Comparison of ENCODE assay signal across 31 cellular contexts in the genomic region with DNA sequence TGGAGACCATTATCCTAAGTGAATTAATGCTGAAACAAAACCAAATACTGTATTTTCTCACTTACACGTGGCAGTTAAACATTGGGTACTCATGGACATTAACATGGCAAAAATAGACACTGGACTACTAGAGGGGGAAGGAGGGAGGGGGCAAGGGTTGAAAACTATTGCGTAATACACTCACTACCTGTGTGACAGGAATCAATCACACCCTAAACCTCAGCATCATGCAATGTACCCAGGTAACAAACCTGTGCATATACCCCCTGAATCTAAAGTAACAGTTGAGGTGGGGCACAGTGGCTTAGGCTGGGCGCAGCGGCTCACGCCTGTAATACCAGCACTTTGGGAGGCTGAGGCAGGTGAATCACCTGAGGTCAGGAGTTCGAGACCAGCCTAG.
"Had no signal": no experiment of that assay in that cellular context is flagged by ENCODE, and none has a peak within 500 bp of the region (broad histone marks: within the 10 kb centered on the region; RNA-seq: fewer than 3 reads in every experiment).

No MANE protein-coding gene starts in this region.

- H3K27ac ChIP-seq: adrenal gland, body of pancreas, brain microvascular endothelial cell, breast epithelium, VCaP had no signal

- H3K9me3 ChIP-seq: adrenal gland, body of pancreas, breast epithelium had no signal

- H3K36me3 ChIP-seq: adrenal gland, brain microvascular endothelial cell, breast epithelium had no signal

- H3K4me3 ChIP-seq: adrenal gland, body of pancreas, breast epithelium had no signal

- H3K27me3 ChIP-seq: adrenal gland, body of pancreas, brain microvascular endothelial cell, breast epithelium had no signal

- ATAC-seq: activated CD8-positive, alpha-beta T cell treated with anti-CD3 and anti-CD28 coated beads for 36 hours; activated T-cell treated with anti-CD3 and anti-CD28 coated beads, Interleukin-2, amount 50 U/mL, for 4 hours; activated T-helper 17 cell treated with anti-CD3 and anti-CD28 coated beads, Interleukin-2, amount 50 U/mL, for 72 hours; body of pancreas had no signal

- H3K4me1 ChIP-seq: adrenal gland, body of pancreas, breast epithelium had no signal

- FAIRE-seq: astrocyte, TTC549 had no signal

- DNase-seq: activated B cell treated with CpG ODN at 0.5 μM for 24 hours; activated CD4-positive, alpha-beta memory T cell treated with anti-CD3 and anti-CD28 coated beads for 36 hours; activated CD4-positive, alpha-beta T cell treated with anti-CD3 and anti-CD28 coated beads for 4 hours; activated CD4-positive, alpha-beta T cell treated with anti-CD3 and anti-CD28 coated beads, Interleukin-2, amount 10 ng/mL, durations not matched to agents 24 days and 14 days; activated CD4-positive, alpha-beta T cell treated with anti-CD3 and anti-CD28 coated beads, Interleukin-2, amount 50 U/mL, for 1 hour; activated CD4-positive, alpha-beta T cell treated with anti-CD3 and anti-CD28 coated beads, Interleukin-2, amount 50 U/mL, for 4 hours; activated CD4-positive, CD25-positive, alpha-beta regulatory T cell treated with anti-CD3 and anti-CD28 coated beads, Interleukin-2, amount 50 U/mL, for 72 hours; activated CD8-positive, alpha-beta memory T cell treated with anti-CD3 and anti-CD28 coated beads, Interleukin-2, amount 50 U/mL, for 4 hours; activated CD8-positive, alpha-beta T cell treated with anti-CD3 and anti-CD28 coated beads for 36 hours; activated effector memory CD4-positive, alpha-beta T cell treated with anti-CD3 and anti-CD28 coated beads, Interleukin-2, amount 50 U/mL, for 16 hours; activated gamma-delta T cell treated with Interleukin-2 at 50 U/mL for 16 hours; activated naive CD4-positive, alpha-beta T cell; activated naive CD4-positive, alpha-beta T cell treated with anti-CD3 and anti-CD28 coated beads for 36 hours; activated naive CD4-positive, alpha-beta T cell treated with anti-CD3 and anti-CD28 coated beads, Interleukin-2, amount 50 U/mL, for 16 hours; activated naive CD8-positive, alpha-beta T cell treated with anti-CD3 and anti-CD28 coated beads for 36 hours; activated T-cell treated with anti-CD3 and anti-CD28 coated beads for 4 hours; activated T-cell treated with anti-CD3 and anti-CD28 coated beads, Interleukin-2, amount 50 U/mL, for 1 hour; activated T-cell treated with anti-CD3 and anti-CD28 coated beads, Interleukin-2, amount 50 U/mL, for 4 hours; activated T-cell treated with anti-CD3 and anti-CD28 coated beads, Interleukin-2, amount 50 U/mL, for 72 hours; adrenal gland; amniotic stem cell; aorta; body of pancreas; brain microvascular endothelial cell; central memory CD4-positive, alpha-beta T cell; T-helper 9 cell had no signal
